Comparison of ENCODE assay signal across 8 cellular contexts in genomic region chr17:76384987-76385891, GRCh38. TPM values are rescaled to one million over a fixed set of nuclear protein-coding genes. Genes with fewer than 3 reads are reported as not detected.
DNase-seq lines count a peak whose midpoint lies in the region; ATAC-seq and TF ChIP-seq lines count a peak whose summit lies in the region.

No MANE protein-coding gene starts in this region.

- H3K4me1 ChIP-seq in PC-3 (ENCODE audit: insufficient read depth, low read length) (peaks cover 21% of the 10 kb centered on the region), left ventricle myocardium inferior (peaks cover 59% of the 10 kb centered on the region)

- H3K27me3 ChIP-seq in PC-3 (ENCODE audit: low read length) (no peaks in the 10 kb centered on the region), left ventricle myocardium inferior (ENCODE audit: low read depth) (no peaks in the 10 kb centered on the region)

- H3K4me3 ChIP-seq in PC-3 (ENCODE audit: low read length) (peak overlapping the region; percentile 73), left ventricle myocardium inferior (peak overlapping the region; percentile 75)

- peak overlapping the region; percentile 84 for H2AFZ ChIP-seq in PC-3 (ENCODE audit: low read length)

- H3K36me3 ChIP-seq in PC-3 (ENCODE audit: low read depth, low read length) (no peaks in the 10 kb centered on the region; the same call in 1 of the 2 replicates), left ventricle myocardium inferior (no peaks in the 10 kb centered on the region)

- intact Hi-C loops in PC-3 (cut with micrococcal nuclease) = loop anchor here (1.0 to 5.0 kb wide), 4 partner anchors 9 to 33 kb away; partner anchors contain the start of gene PRPSAP1
- intact Hi-C loops in left ventricle myocardium inferior (cut with micrococcal nuclease) = no loop called here

- CTCF ChIA-PET in PC-3 (lab: Charles Lee) = interaction anchor here (0.5 to 2.4 kb wide), 10 partner anchors 13 to 73 kb away, joined by 3 to 17 read pairs (median 4); partner anchors contain the start of gene PRPSAP1

- ATAC-seq in PC-3 (peak; percentile 24), GM18868 (IDR thresholded peaks at IDR 0.05; ENCODE audit: unreplicated experiment) (no peak), HG02678 (IDR thresholded peaks at IDR 0.05; ENCODE audit: unreplicated experiment) (no peak), GM19351 (IDR thresholded peaks at IDR 0.05; ENCODE audit: unreplicated experiment) (no peak)

- POLR2A ChIA-PET in PC-3 (lab: Charles Lee; ENCODE audit: unreplicated experiment) = interaction anchor here (0.6 to 1.7 kb wide), 2 partner anchors 19 to 30 kb away, joined by 8 to 10 read pairs; no protein-coding TSS in a partner anchor

- H3K9me3 ChIP-seq in PC-3 (ENCODE audit: low read length) (no peaks in the 10 kb centered on the region), left ventricle myocardium inferior (replicated peaks) (no peaks in the 10 kb centered on the region)

- no peaks in the 10 kb centered on the region for H4K20me1 ChIP-seq in PC-3 (ENCODE audit: low read length)

- no peaks in the 10 kb centered on the region for H3K9me2 ChIP-seq in PC-3 (replicated peaks; ENCODE audit: low read length)

- H3K79me2 ChIP-seq in PC-3 (ENCODE audit: low read length) = peaks cover 11% of the 10 kb centered on the region

- TSS peak; percentile 42 for BruUV-seq in PC-3 (replicated peaks; lab: Mats Ljungman, UMichigan)

- H3K27ac ChIP-seq in PC-3 (ENCODE audit: low read length) (peak overlapping the region; percentile 60), left ventricle myocardium inferior (replicated peaks) (peak overlapping the region; percentile 89)

- H3F3A ChIP-seq in PC-3 (ENCODE audit: low read length, unreplicated experiment) = no peaks in the 10 kb centered on the region

- TF ChIP-seq CTCF in GM13977 (IDR thresholded peaks at IDR 0.05; ENCODE audit: extremely low read depth, insufficient read depth, missing control alignments) = peak; percentile 7
- no peak for TF ChIP-seq CTCF in PC-3 (conservative IDR thresholded peaks at IDR 0.05; ENCODE audit: low read depth, low read length)
- TF ChIP-seq CTCF in left ventricle myocardium inferior (IDR thresholded peaks at IDR 0.05; ENCODE audit: borderline replicate concordance) = no peak

- in situ Hi-C loops in GM13977 (cut with MboI; ENCODE audit: low pct_unique_long_range_greater_than_20kb, low sequenced_read_pairs, unreplicated experiment) = no loop called here

- DNase-seq in GM13977 (ENCODE audit: low spot score) (peak; percentile 63), PC-3 (peak; percentile 64), left ventricle myocardium inferior (peak; percentile 41), retina (peak; percentile 73)
- DNase-seq in activated naive CD4-positive, alpha-beta T cell treated with anti-CD3 and anti-CD28 coated beads, Interleukin-2, amount 50 U/mL, for 16 hours = peak; percentile 45

- H3K9ac ChIP-seq in PC-3 (ENCODE audit: low read length) = peak overlapping the region; percentile 84

- peak overlapping the region; percentile 100 for H3K4me2 ChIP-seq in PC-3 (ENCODE audit: low read length)

RNA-seq across cellular contexts. Expression of gene SPHK1, which starts 0.8 kb away (rescaled TPM):
- total RNA-seq in PC-3 (2014; rRNA removed) = 54.2 and 59.7 TPM in 2 replicates
- total RNA-seq in left ventricle myocardium inferior = 2.3 TPM

RNA-seq across cellular contexts. Expression of gene PRPSAP1, which starts 31.5 kb away (rescaled TPM):
- total RNA-seq in PC-3 (2014; rRNA removed) (43.9 and 47.8 TPM in 2 replicates), left ventricle myocardium inferior (30.7 TPM)

Comparison
In these comparisons a context has a peak if more than half of its experiments do, and no peak if none do; other contexts are left out.
1. RNA of gene SPHK1, which starts 0.8 kb away (total RNA-seq): 54.2 to 59.7 TPM in PC-3; 2.3 TPM in left ventricle myocardium inferior (single experiment); every median in the first group is over 10 times any median in the second.
2. Peak in every context shown above with its lines, with median percentiles within 50 percentile points of each other: DNase-seq.